ENCODE assay signal across 18 cellular contexts in the genomic region with DNA sequence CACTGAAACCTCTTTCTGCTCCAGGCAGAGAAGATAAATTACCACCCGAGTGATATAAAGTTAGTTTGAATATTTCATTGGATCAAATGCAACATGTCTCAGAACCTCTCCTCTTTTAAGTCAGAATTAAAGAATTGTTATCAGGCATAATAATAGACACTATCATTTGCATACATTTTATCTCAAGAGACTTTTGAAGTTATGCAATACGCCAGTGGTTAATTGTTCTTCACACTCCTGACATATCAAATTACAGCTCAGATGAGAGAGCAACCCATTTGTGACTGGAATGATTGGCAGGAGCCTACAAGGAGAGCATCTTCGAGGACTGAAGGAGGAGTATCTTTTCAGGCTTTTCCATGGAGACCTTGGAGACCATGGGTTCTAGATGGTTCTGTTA.
DNase-seq lines count a peak whose midpoint lies in the region; ATAC-seq and TF ChIP-seq lines count a peak whose summit lies in the region.
"Had no signal": no experiment of that assay in that cellular context is flagged by ENCODE, and none has a peak within 500 bp of the region (broad histone marks: within the 10 kb centered on the region; RNA-seq: fewer than 3 reads in every experiment).

No MANE protein-coding gene starts in this region.

- H3K27me3 Mint-ChIP-seq in CD4-positive, alpha-beta T cell, result no peaks in the 10 kb centered on the region

- no peak overlapping the region for H3K4me3 Mint-ChIP-seq in CD4-positive, alpha-beta T cell
- H3K4me3 Mint-ChIP-seq: CD4-positive, alpha-beta memory T cell had no signal

- intact Hi-C loops in CD4-positive, alpha-beta T cell (cut with DNase I, micrococcal nuclease), result loop anchor here in 1 of 2 experiments (5.0 kb wide), 1 partner anchor 317 kb away; no protein-coding TSS in a partner anchor

- no peak for ATAC-seq in CD4-positive, alpha-beta T cell (ENCODE audit: poor library complexity)
- ATAC-seq: Right ventricle myocardium inferior had no signal

- POLR2A ChIA-PET in CD4-positive, alpha-beta T cell (lab: Charles Lee), result no interaction called here

- H3K36me3 Mint-ChIP-seq in CD4-positive, alpha-beta T cell (ENCODE audit: low read depth), result no peaks in the 10 kb centered on the region
- H3K36me3 Mint-ChIP-seq: CD4-positive, alpha-beta memory T cell had no signal

- no peak overlapping the region for H3K27ac Mint-ChIP-seq in CD4-positive, alpha-beta T cell
- H3K27ac Mint-ChIP-seq: CD4-positive, alpha-beta memory T cell had no signal

- DNase-seq in NCI-H748 (lab: John Stamatoyannopoulos, UW; ENCODE audit: unreplicated experiment) (peak; percentile 49), NCI-H748 treated with DMSO at 0.1 percent for 48 hours (lab: John Stamatoyannopoulos, UW) (no peak), NCI-H1105 treated with DMSO at 0.1 percent for 48 hours (lab: John Stamatoyannopoulos, UW) (peak; percentile 66), NCI-H69 (lab: John Stamatoyannopoulos, UW) (peak; percentile 41), putamen (ENCODE audit: low spot score) (peak; percentile 64), SKM-1 (lab: John Stamatoyannopoulos, UW; ENCODE audit: unreplicated experiment) (no peak)
- no peak for DNase-seq in CD4-positive, alpha-beta T cell
- DNase-seq: ACHN; Caco-2; CD4-positive, alpha-beta memory T cell; DMS 273 treated with DMSO at 0.1 percent for 48 hours; MM.1S; NCI-H1092; NCI-H1930; T-helper 9 cell had no signal

- no peaks in the 10 kb centered on the region for H3K9me3 Mint-ChIP-seq in CD4-positive, alpha-beta T cell

- H3K27me3 ChIP-seq in CD4-positive, alpha-beta T cell (ENCODE audit: control insufficient read depth, insufficient read depth, low read length), result no peaks in the 10 kb centered on the region
- H3K27me3 ChIP-seq: BLaER1, SJSA1 had no signal

- H3K9me3 ChIP-seq in CD4-positive, alpha-beta T cell (ENCODE audit: control insufficient read depth, low read length), result no peaks in the 10 kb centered on the region
- H3K9me3 ChIP-seq: BLaER1, Caco-2, SJSA1 had no signal

- no peak overlapping the region for H3K27ac ChIP-seq in CD4-positive, alpha-beta T cell (ENCODE audit: low read depth, low read length)
- H3K27ac ChIP-seq: BLaER1, SJSA1 had no signal

- TF ChIP-seq CTCF in CD4-positive, alpha-beta T cell (IDR thresholded peaks at IDR 0.05), result no peak

- CTCF ChIA-PET in CD4-positive, alpha-beta T cell (lab: Charles Lee), result no interaction called here

- H3K4me1 Mint-ChIP-seq in CD4-positive, alpha-beta T cell (ENCODE audit: low read depth), result no peaks in the 10 kb centered on the region
- H3K4me1 Mint-ChIP-seq: CD4-positive, alpha-beta memory T cell had no signal

Comparison
In these comparisons a context has a peak if more than half of its experiments do, and no peak if none do; other contexts are left out.
1. DNase-seq: peak in NCI-H748 (single experiment), NCI-H1105 treated with DMSO at 0.1 percent for 48 hours (single experiment), NCI-H69 (single experiment) and putamen (single experiment); none in NCI-H748 treated with DMSO at 0.1 percent for 48 hours (single experiment), CD4-positive, alpha-beta T cell (0 of 10) and SKM-1 (single experiment).